In genomic region chr13:26095846-26096245, GRCh38 we compare ENCODE assay signal across 29 cellular contexts. TPM values are rescaled to one million over a fixed set of nuclear protein-coding genes. Genes with fewer than 3 reads are reported as not detected.
"Had no signal": no experiment of that assay in that cellular context is flagged by ENCODE, and none has a peak within 500 bp of the region (broad histone marks: within the 10 kb centered on the region; RNA-seq: fewer than 3 reads in every experiment).

No MANE protein-coding gene starts in this region.

- H2AFZ ChIP-seq: parathyroid adenoma had no signal

- H3K36me3 Mint-ChIP-seq: natural killer cell treated with Interleukin-12 subunit alpha and Interleukin-12 subunit beta and Interleukin-15 and Interleukin-18, amount 100 ng/mL, for 72 hours; stimulated activated effector memory CD8-positive, alpha-beta T cell treated with anti-CD3 and anti-CD28 coated beads, Interleukin-12 subunit alpha, Interleukin-12 subunit beta, amount 100 ng/mL, for 72 hours; stimulated activated naive B cell treated with anti-CD40 and anti-IgM and Interleukin-4, amounts not matched to agents 10 μg/mL and 1 μg/mL and 100 μg/mL, for 72 hours; type B pancreatic cell had no signal

- H3K27ac ChIP-seq: ovary, parathyroid adenoma, psoas muscle, right lobe of liver, sigmoid colon, stomach, thoracic aorta, tibial artery, transverse colon, upper lobe of right lung, uterus had no signal

- H3K36me3 ChIP-seq: ovary, right lobe of liver, sigmoid colon, stomach, thoracic aorta, tibial artery, transverse colon, upper lobe of right lung, uterus had no signal

- H3K27me3 Mint-ChIP-seq: progenitor cell of endocrine pancreas had no signal

- H3K9ac ChIP-seq: parathyroid adenoma had no signal

- H3K27ac Mint-ChIP-seq: naive thymus-derived CD8-positive, alpha-beta T cell; natural killer cell treated with Interleukin-12 subunit alpha and Interleukin-12 subunit beta and Interleukin-15 and Interleukin-18, amount 100 ng/mL, for 72 hours; nephron progenitor cell; progenitor cell of endocrine pancreas; stimulated activated effector memory CD8-positive, alpha-beta T cell treated with anti-CD3 and anti-CD28 coated beads, Interleukin-12 subunit alpha, Interleukin-12 subunit beta, amount 100 ng/mL, for 72 hours; stimulated activated naive B cell treated with anti-CD40 and anti-IgM and Interleukin-4, amounts not matched to agents 10 μg/mL and 1 μg/mL and 100 μg/mL, for 72 hours; stimulated activated naive CD8-positive, alpha-beta T cell treated with anti-CD3 and anti-CD28 coated beads, Interleukin-15, Interleukin-2, amounts not matched to agents 100 ng/mL and 50 ng/mL, for 24 hours; type B pancreatic cell had no signal

- H3K4me1 Mint-ChIP-seq: naive thymus-derived CD8-positive, alpha-beta T cell; nephron progenitor cell; neural crest cell; stimulated activated effector memory CD8-positive, alpha-beta T cell treated with anti-CD3 and anti-CD28 coated beads, Interleukin-12 subunit alpha, Interleukin-12 subunit beta, amount 100 ng/mL, for 72 hours; stimulated activated naive B cell treated with anti-CD40 and anti-IgM and Interleukin-4, amounts not matched to agents 10 μg/mL and 1 μg/mL and 100 μg/mL, for 72 hours had no signal

- H3K9me3 Mint-ChIP-seq: natural killer cell treated with Interleukin-12 subunit alpha and Interleukin-12 subunit beta and Interleukin-15 and Interleukin-18, amount 100 ng/mL, for 72 hours; stimulated activated effector memory CD8-positive, alpha-beta T cell treated with anti-CD3 and anti-CD28 coated beads, Interleukin-12 subunit alpha, Interleukin-12 subunit beta, amount 100 ng/mL, for 72 hours; stimulated activated naive CD8-positive, alpha-beta T cell treated with anti-CD3 and anti-CD28 coated beads, Interleukin-15, Interleukin-2, amounts not matched to agents 100 ng/mL and 50 ng/mL, for 24 hours; type B pancreatic cell had no signal

- DNase-seq: naive thymus-derived CD8-positive, alpha-beta T cell; nephron progenitor cell; occipital lobe; ovary; posterior cingulate gyrus; psoas muscle; right cardiac atrium; right lobe of liver; sigmoid colon; small intestine; stimulated activated CD4-positive, alpha-beta T cell treated with anti-CD3 and anti-CD28 coated beads, Interleukin-15, amount 100 ng/mL, for 24 hours; stimulated activated CD4-positive, alpha-beta T cell treated with anti-CD3 and anti-CD28 coated beads, Interleukin-2, amount 100 ng/mL, for 24 hours; stimulated activated CD4-positive, alpha-beta T cell treated with anti-CD3 and anti-CD28 coated beads, Interleukin-2, amount 100 ng/mL, for 48 hours; stimulated activated CD4-positive, alpha-beta T cell treated with anti-CD3 and anti-CD28 coated beads, Interleukin-4, amount 100 ng/mL, for 24 hours; stimulated activated naive B cell treated with anti-CD40 and anti-IgM and Interleukin-4, amounts not matched to agents 10 μg/mL and 1 μg/mL and 100 μg/mL, for 72 hours; stimulated activated naive CD4-positive, alpha-beta T cell treated with Interleukin-2 at 50 U/mL for 16 hours; stomach; tibial artery; transverse colon; upper lobe of right lung; uterus had no signal

- H3K4me3 Mint-ChIP-seq: naive thymus-derived CD8-positive, alpha-beta T cell; natural killer cell treated with Interleukin-12 subunit alpha and Interleukin-12 subunit beta and Interleukin-15 and Interleukin-18, amount 100 ng/mL, for 72 hours; nephron progenitor cell; neural crest cell; stimulated activated effector memory CD8-positive, alpha-beta T cell treated with anti-CD3 and anti-CD28 coated beads, Interleukin-12 subunit alpha, Interleukin-12 subunit beta, amount 100 ng/mL, for 72 hours; stimulated activated naive B cell treated with anti-CD40 and anti-IgM and Interleukin-4, amounts not matched to agents 10 μg/mL and 1 μg/mL and 100 μg/mL, for 72 hours; stimulated activated naive CD8-positive, alpha-beta T cell treated with anti-CD3 and anti-CD28 coated beads, Interleukin-15, Interleukin-2, amounts not matched to agents 100 ng/mL and 50 ng/mL, for 24 hours; type B pancreatic cell had no signal

- H3K4me1 ChIP-seq: parathyroid adenoma, psoas muscle, right lobe of liver, sigmoid colon, stomach, tibial artery, transverse colon, upper lobe of right lung, uterus had no signal

- H3K9me3 ChIP-seq: ovary, psoas muscle, right lobe of liver, sigmoid colon, thoracic aorta, transverse colon, upper lobe of right lung, uterus had no signal

- H3K27me3 ChIP-seq: ovary, tibial artery, upper lobe of right lung, uterus had no signal

- H3K4me3 ChIP-seq: ovary, psoas muscle, right lobe of liver, sigmoid colon, stomach, thoracic aorta, tibial artery, transverse colon, upper lobe of right lung, uterus had no signal

RNA-seq across cellular contexts. Expression of gene SHISA2, which starts 44.0 kb away (rescaled TPM):
- total RNA-seq: transverse colon had no signal
